ENCODE assay signal across 11 cellular contexts in the genomic region with DNA sequence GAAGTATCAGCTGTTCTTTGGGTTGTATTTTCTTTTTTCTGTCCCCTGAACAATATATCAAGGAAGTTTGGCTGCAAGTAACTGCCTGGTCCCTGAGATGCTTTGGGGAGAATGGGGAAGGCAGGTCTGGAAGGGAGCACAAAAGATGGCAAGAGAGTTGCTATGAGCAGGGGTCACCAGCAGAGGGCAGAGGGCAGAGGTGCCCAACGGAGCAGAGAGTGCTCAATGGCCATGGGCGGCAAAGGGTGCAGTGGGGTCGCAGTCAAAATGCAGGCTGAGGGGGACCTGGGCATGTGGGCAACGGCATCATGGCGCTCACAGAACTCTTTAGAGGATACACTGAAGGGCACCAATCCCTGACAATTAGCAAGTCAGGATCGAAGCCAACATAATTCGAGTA.
DNase-seq lines count a peak whose midpoint lies in the region; ATAC-seq, FAIRE-seq and TF ChIP-seq lines count a peak whose summit lies in the region.
"Had no signal": no experiment of that assay in that cellular context is flagged by ENCODE, and none has a peak within 500 bp of the region (broad histone marks: within the 10 kb centered on the region; RNA-seq: fewer than 3 reads in every experiment).

No MANE protein-coding gene starts in this region.

- H3K9ac ChIP-seq in Karpas-422 (ENCODE audit: low read length): no peak overlapping the region

- no peak overlapping the region for H2AFZ ChIP-seq in Karpas-422 (ENCODE audit: low read length)
- no peak overlapping the region for H2AFZ ChIP-seq in osteoblast (ENCODE audit: low read length)

- H3K9me2 ChIP-seq in Karpas-422 (replicated peaks; ENCODE audit: insufficient read depth, low read length): no peaks in the 10 kb centered on the region

- H3K4me2 ChIP-seq in Karpas-422 (ENCODE audit: low read depth, low read length, poor library complexity, severe bottlenecking): no peak overlapping the region
- H3K4me2 ChIP-seq in osteoblast (ENCODE audit: insufficient read depth, low read length): no peak overlapping the region

- peak; percentile 17 for DNase-seq in NCI-H82 (lab: John Stamatoyannopoulos, UW)
- DNase-seq in NCI-H82 treated with DMSO at 0.1 percent for 48 hours (lab: John Stamatoyannopoulos, UW; ENCODE audit: unreplicated experiment): no peak
- peak; percentile 78 for DNase-seq in Karpas-422
- no peak for DNase-seq in bronchial epithelial cell (ENCODE audit: low read depth)
- no peak for DNase-seq in osteoblast (ENCODE audit: insufficient read length, low spot score, missing footprints)
- DNase-seq: anterior cingulate cortex, NCI-H1436 treated with DMSO at 0.1 percent for 48 hours, retina had no signal

- FAIRE-seq in bronchial epithelial cell (lab: Jason Lieb, UNC): no peak

- no peaks in the 10 kb centered on the region for H3K9me3 ChIP-seq in Karpas-422 (ENCODE audit: low read length)
- no peaks in the 10 kb centered on the region for H3K9me3 ChIP-seq in osteoblast (ENCODE audit: low read depth, low read length)

- no peak for ATAC-seq in HG02642 (IDR thresholded peaks at IDR 0.05; ENCODE audit: poor library complexity, unreplicated experiment)
- no peak for ATAC-seq in HG03280 (IDR thresholded peaks at IDR 0.05; ENCODE audit: unreplicated experiment)
- no peak for ATAC-seq in GM19324 (IDR thresholded peaks at IDR 0.05; ENCODE audit: low FRiP score, unreplicated experiment)

- no peak overlapping the region for H3K4me3 ChIP-seq in Karpas-422 (ENCODE audit: low read length)
- no peak overlapping the region for H3K4me3 ChIP-seq in bronchial epithelial cell (ENCODE audit: low read depth, low read length)
- H3K4me3 ChIP-seq in osteoblast (ENCODE audit: insufficient read depth, low read length): no peak overlapping the region

- H3K4me1 ChIP-seq in Karpas-422 (ENCODE audit: low read length): no peaks in the 10 kb centered on the region
- peaks cover 13% of the 10 kb centered on the region for H3K4me1 ChIP-seq in osteoblast (ENCODE audit: insufficient read depth, low read length)

- H4K20me1 ChIP-seq in Karpas-422 (ENCODE audit: insufficient read depth, low read depth, low read length) (no peaks in the 10 kb centered on the region), osteoblast (ENCODE audit: insufficient read depth, low read length) (no peaks in the 10 kb centered on the region)

- H3K27ac ChIP-seq in Karpas-422 (ENCODE audit: low read length): no peak overlapping the region
- no peak overlapping the region for H3K27ac ChIP-seq in osteoblast (ENCODE audit: low read depth, low read length)

- H3K36me3 ChIP-seq in Karpas-422 (ENCODE audit: insufficient read depth, low read length): no peaks in the 10 kb centered on the region
- no peaks in the 10 kb centered on the region for H3K36me3 ChIP-seq in bronchial epithelial cell (ENCODE audit: control insufficient read depth, insufficient read depth, low read length)
- H3K36me3 ChIP-seq in osteoblast (ENCODE audit: insufficient read depth, low read length): no peaks in the 10 kb centered on the region

- H3K79me2 ChIP-seq in Karpas-422 (ENCODE audit: low read length) (no peaks in the 10 kb centered on the region), osteoblast (ENCODE audit: insufficient read depth, low read length) (no peaks in the 10 kb centered on the region)

- H3K27me3 ChIP-seq in Karpas-422 (ENCODE audit: low read length) (no peaks in the 10 kb centered on the region), bronchial epithelial cell (ENCODE audit: control insufficient read depth, insufficient read depth, low read length) (no peaks in the 10 kb centered on the region), osteoblast (ENCODE audit: insufficient read depth, low read length) (peaks cover 5% of the 10 kb centered on the region)

- TF ChIP-seq CTCF in bronchial epithelial cell (IDR thresholded peaks at IDR 0.05; ENCODE audit: insufficient read depth, low read length, severe bottlenecking) (peak; percentile 55), osteoblast (IDR thresholded peaks at IDR 0.05; ENCODE audit: extremely low read depth, low read depth, low read length) (peak; percentile 36)

Comparison
In these comparisons a context has a peak if more than half of its experiments do, and no peak if none do; other contexts are left out.
1. DNase-seq: peak in NCI-H82 (single experiment) and Karpas-422 (single experiment); none in NCI-H82 treated with DMSO at 0.1 percent for 48 hours (single experiment), bronchial epithelial cell (single experiment) and osteoblast (single experiment).